In the genomic region with DNA sequence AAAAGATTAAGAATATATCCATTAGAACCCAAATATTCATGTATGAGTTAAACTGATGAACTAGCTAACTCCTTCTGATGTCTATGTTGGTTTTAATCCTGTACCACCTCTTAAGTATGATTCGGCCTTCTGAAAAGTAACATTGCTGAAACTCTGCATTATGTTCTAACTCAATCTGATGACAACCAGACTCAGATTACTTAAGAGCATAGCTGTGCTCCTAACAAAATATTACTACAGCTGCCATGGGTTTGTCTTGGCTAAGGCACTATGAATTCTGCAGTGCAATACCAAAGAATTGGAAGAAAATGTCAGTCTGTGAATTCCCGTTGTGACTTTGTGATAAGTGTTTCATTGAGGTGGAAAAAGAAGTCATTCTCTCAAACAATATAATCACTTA, we compare ENCODE assay signal across 1 cellular context.
TF ChIP-seq lines count a peak whose summit lies in the region.

No MANE protein-coding gene starts in this region.

TF ChIP-seq in SK-N-SH, 30 proteins besides CTCF, POLR2A, EP300 and RAD21 (continued from another document):
- TF ChIP-seq, protein P1, sequence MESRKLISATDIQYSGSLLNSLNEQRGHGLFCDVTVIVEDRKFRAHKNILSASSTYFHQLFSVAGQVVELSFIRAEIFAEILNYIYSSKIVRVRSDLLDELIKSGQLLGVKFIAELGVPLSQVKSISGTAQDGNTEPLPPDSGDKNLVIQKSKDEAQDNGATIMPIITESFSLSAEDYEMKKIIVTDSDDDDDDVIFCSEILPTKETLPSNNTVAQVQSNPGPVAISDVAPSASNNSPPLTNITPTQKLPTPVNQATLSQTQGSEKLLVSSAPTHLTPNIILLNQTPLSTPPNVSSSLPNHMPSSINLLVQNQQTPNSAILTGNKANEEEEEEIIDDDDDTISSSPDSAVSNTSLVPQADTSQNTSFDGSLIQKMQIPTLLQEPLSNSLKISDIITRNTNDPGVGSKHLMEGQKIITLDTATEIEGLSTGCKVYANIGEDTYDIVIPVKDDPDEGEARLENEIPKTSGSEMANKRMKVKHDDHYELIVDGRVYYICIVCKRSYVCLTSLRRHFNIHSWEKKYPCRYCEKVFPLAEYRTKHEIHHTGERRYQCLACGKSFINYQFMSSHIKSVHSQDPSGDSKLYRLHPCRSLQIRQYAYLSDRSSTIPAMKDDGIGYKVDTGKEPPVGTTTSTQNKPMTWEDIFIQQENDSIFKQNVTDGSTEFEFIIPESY (IDR thresholded peaks at IDR 0.05; ENCODE audit: borderline replicate concordance, low read depth), result no peak
- TF ChIP-seq SIN3A (IDR thresholded peaks at IDR 0.05; ENCODE audit: borderline replicate concordance, low read depth, low read length), result no peak
- TF ChIP-seq, protein P2, sequence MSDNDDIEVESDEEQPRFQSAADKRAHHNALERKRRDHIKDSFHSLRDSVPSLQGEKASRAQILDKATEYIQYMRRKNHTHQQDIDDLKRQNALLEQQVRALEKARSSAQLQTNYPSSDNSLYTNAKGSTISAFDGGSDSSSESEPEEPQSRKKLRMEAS (IDR thresholded peaks at IDR 0.05; ENCODE audit: low read depth), result no peak
TF ChIP-seq in SK-N-SH: peak in this region for 0.
